Comparison of ENCODE assay signal across 15 cellular contexts in genomic region chr10:52653221-52653501, GRCh38.
DNase-seq lines count a peak whose midpoint lies in the region; ATAC-seq, FAIRE-seq and TF ChIP-seq lines count a peak whose summit lies in the region.
"Had no signal": no experiment of that assay in that cellular context is flagged by ENCODE, and none has a peak within 500 bp of the region (broad histone marks: within the 10 kb centered on the region; RNA-seq: fewer than 3 reads in every experiment).

No MANE protein-coding gene starts in this region.

- H3K4me1 Mint-ChIP-seq in activated CD4-positive, alpha-beta T cell treated with anti-CD3 and anti-CD28 coated beads, Interleukin-2, amount 10 ng/mL, durations not matched to agents 24 days and 14 days = no peaks in the 10 kb centered on the region

- TF ChIP-seq CTCF in osteoblast (IDR thresholded peaks at IDR 0.05; ENCODE audit: extremely low read depth, low read depth, low read length) = no peak

- peak; percentile 81 for FAIRE-seq in H54 (lab: Jason Lieb, UNC)
- FAIRE-seq: HTR-8/SVneo had no signal

- H3K9ac ChIP-seq in BLaER1 = no peak overlapping the region

- no peak overlapping the region for H2AFZ ChIP-seq in osteoblast (ENCODE audit: low read length)

- ATAC-seq in GM19035 (IDR thresholded peaks at IDR 0.05; ENCODE audit: unreplicated experiment) = no peak

- H4K20me1 ChIP-seq in BLaER1 (no peaks in the 10 kb centered on the region), osteoblast (ENCODE audit: insufficient read depth, low read length) (no peaks in the 10 kb centered on the region)

- no peaks in the 10 kb centered on the region for H3K27me3 ChIP-seq in BLaER1
- H3K27me3 ChIP-seq in osteoblast (ENCODE audit: insufficient read depth, low read length) = no peaks in the 10 kb centered on the region

- no peaks in the 10 kb centered on the region for H3K27me3 Mint-ChIP-seq in activated CD4-positive, alpha-beta T cell treated with anti-CD3 and anti-CD28 coated beads, Interleukin-2, amount 10 ng/mL, durations not matched to agents 24 days and 14 days

- no peaks in the 10 kb centered on the region for H3K79me2 ChIP-seq in osteoblast (ENCODE audit: insufficient read depth, low read length)

- H3K4me1 ChIP-seq in BLaER1 (peaks cover 21% of the 10 kb centered on the region), osteoblast (ENCODE audit: insufficient read depth, low read length) (peaks cover 17% of the 10 kb centered on the region)

- H3K4me3 Mint-ChIP-seq in activated CD4-positive, alpha-beta T cell treated with anti-CD3 and anti-CD28 coated beads, Interleukin-2, amount 10 ng/mL, durations not matched to agents 24 days and 14 days = no peak overlapping the region

- no peak overlapping the region for H3K27ac Mint-ChIP-seq in activated CD4-positive, alpha-beta T cell treated with anti-CD3 and anti-CD28 coated beads, Interleukin-2, amount 10 ng/mL, durations not matched to agents 24 days and 14 days

- H3K27ac ChIP-seq in BLaER1 (no peak overlapping the region), caudate nucleus (ENCODE audit: low read depth, low read length) (peak overlapping the region; percentile 24), osteoblast (ENCODE audit: low read depth, low read length) (no peak overlapping the region)
- H3K27ac ChIP-seq: SK-N-MC had no signal

- TF ChIP-seq POLR2A in H54 (IDR thresholded peaks at IDR 0.05; ENCODE audit: low read depth, low read length) = no peak

- H3K4me2 ChIP-seq in BLaER1 = peak overlapping the region; percentile 60; the same call in 1 of the 2 replicates
- peak overlapping the region; percentile 67 for H3K4me2 ChIP-seq in osteoblast (ENCODE audit: insufficient read depth, low read length)

- H3K36me3 Mint-ChIP-seq in activated CD4-positive, alpha-beta T cell treated with anti-CD3 and anti-CD28 coated beads, Interleukin-2, amount 10 ng/mL, durations not matched to agents 24 days and 14 days (ENCODE audit: low read depth) = no peaks in the 10 kb centered on the region

- no peak for DNase-seq in H54 (ENCODE audit: insufficient read length, low spot score)
- no peak for DNase-seq in caudate nucleus (lab: John Stamatoyannopoulos, UW)
- no peak for DNase-seq in osteoblast (ENCODE audit: insufficient read length, low spot score, missing footprints)
- DNase-seq in A172 (ENCODE audit: low spot score) = no peak
- DNase-seq in activated CD4-positive, alpha-beta T cell treated with anti-CD3 and anti-CD28 coated beads, Interleukin-2, amount 10 ng/mL, durations not matched to agents 24 days and 14 days = no peak
- DNase-seq: DMS 273 treated with DMSO at 0.1 percent for 48 hours; EL; H7; NCI-H2029 treated with DMSO at 0.1 percent for 48 hours; NCI-H524 treated with DMSO at 0.1 percent for 48 hours; NK-92 treated with Interleukin-12 subunit alpha and Interleukin-12 subunit beta, amount 100 ng/mL, for 24 hours had no signal

- intact Hi-C loops in activated CD4-positive, alpha-beta T cell treated with anti-CD3 and anti-CD28 coated beads, Interleukin-2, amount 10 ng/mL, durations not matched to agents 24 days and 14 days (cut with micrococcal nuclease) = no loop called here

- H3K9me3 Mint-ChIP-seq in activated CD4-positive, alpha-beta T cell treated with anti-CD3 and anti-CD28 coated beads, Interleukin-2, amount 10 ng/mL, durations not matched to agents 24 days and 14 days = no peaks in the 10 kb centered on the region

- H3K36me3 ChIP-seq in BLaER1 (no peaks in the 10 kb centered on the region), osteoblast (ENCODE audit: insufficient read depth, low read length) (no peaks in the 10 kb centered on the region)

- H3K4me3 ChIP-seq in BLaER1 = no peak overlapping the region
- H3K4me3 ChIP-seq in osteoblast (ENCODE audit: insufficient read depth, low read length) = no peak overlapping the region
- H3K4me3 ChIP-seq: SK-N-MC had no signal

- H3K9me3 ChIP-seq in BLaER1 = no peaks in the 10 kb centered on the region
- H3K9me3 ChIP-seq in osteoblast (ENCODE audit: low read depth, low read length) = no peaks in the 10 kb centered on the region
